14 cellular contexts compared by ENCODE assay signal in the genomic region with DNA sequence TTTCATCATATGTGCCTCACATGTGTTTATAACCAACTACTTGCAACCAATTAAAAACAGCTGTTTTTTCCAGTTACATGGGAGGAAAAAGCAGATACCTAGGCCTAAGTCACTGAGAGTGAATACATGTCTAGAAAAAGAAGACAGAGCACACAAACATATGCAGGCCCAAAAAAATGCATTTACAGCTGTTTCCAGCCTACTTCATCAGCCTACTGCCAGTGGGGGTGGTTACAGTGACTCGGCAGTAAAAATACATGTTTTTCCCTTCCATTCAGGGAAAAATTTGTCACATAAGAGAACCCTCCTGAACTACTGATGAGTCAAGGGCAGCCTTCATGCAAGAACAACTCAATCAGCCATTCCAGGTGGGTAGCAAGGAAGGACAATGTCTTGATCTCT.
A peak's percentile ranks its signal among the peaks of the same experiment; 100 is the strongest.
DNase-seq lines count a peak whose midpoint lies in the region; ATAC-seq and TF ChIP-seq lines count a peak whose summit lies in the region.
"Had no signal": no experiment of that assay in that cellular context is flagged by ENCODE, and none has a peak within 500 bp of the region (broad histone marks: within the 10 kb centered on the region; RNA-seq: fewer than 3 reads in every experiment).

No MANE protein-coding gene starts in this region.

- peak overlapping the region; percentile 19 for H2AFZ ChIP-seq in IMR-90 (replicated peaks; ENCODE audit: low read length, poor library complexity)

- H4K8ac ChIP-seq in IMR-90 (ENCODE audit: low read depth in 2 of 2, low read length in 2 of 2) = peak overlapping the region; percentile 11 to 63; a peak in 3 of 4 replicates

- no peak for TF ChIP-seq POLR2A in IMR-90 (IDR thresholded peaks at IDR 0.05; ENCODE audit: low read depth, low read length)

- no peaks in the 10 kb centered on the region for H4K20me1 ChIP-seq in IMR-90 (ENCODE audit: insufficient read depth, low read length)

- POLR2A ChIA-PET in IMR-90 (lab: Charles Lee; ENCODE audit: unreplicated experiment) = interaction anchor here (1.1 kb wide), 1 partner anchor 89 kb away, joined by 3 read pairs; no protein-coding TSS in a partner anchor

- H3K9me3 ChIP-seq in IMR-90 (ENCODE audit: control insufficient read depth, insufficient read depth, low read length) = no peaks in the 10 kb centered on the region
- H3K9me3 ChIP-seq: suprapubic skin had no signal

- H3K27me3 Mint-ChIP-seq in neural crest cell (ENCODE audit: low read depth) = no peaks in the 10 kb centered on the region
- H3K27me3 Mint-ChIP-seq: dendritic cell treated with granulocyte-macrophage colony-stimulating factor and Interleukin-4, amounts not matched to agents 40 ng/mL and 50 ng/mL, for 4 days; naive B cell had no signal

- dilution Hi-C loops in IMR-90 (cut with HindIII; ENCODE audit: low sequenced_read_pairs, unreplicated experiment) = no loop called here

- no peak overlapping the region for H3K4me3 ChIP-seq in IMR-90 (ENCODE audit: insufficient read depth, low read depth, low read length)
- no peak overlapping the region for H3K4me3 ChIP-seq in choroid plexus epithelial cell (ENCODE audit: low read depth, low read length)
- H3K4me3 ChIP-seq: suprapubic skin had no signal

- peak overlapping the region; percentile 92; the same call in 1 of the 2 replicates for H2AK5ac ChIP-seq in IMR-90 (ENCODE audit: low read depth, low read length)

- no peaks in the 10 kb centered on the region for H3K4me1 Mint-ChIP-seq in neural crest cell

- DNase-seq in Ammon's horn (ENCODE audit: low spot score) (peak; percentile 35), IMR-90 (peak; percentile 93), choroid plexus epithelial cell (ENCODE audit: low read depth) (peak; percentile 83), neural crest cell (ENCODE audit: low read depth, low spot score) (no peak), NCI-H82 (lab: John Stamatoyannopoulos, UW) (no peak), SKM-1 (lab: John Stamatoyannopoulos, UW; ENCODE audit: unreplicated experiment) (no peak)
- no peak for DNase-seq in stimulated activated CD4-positive, alpha-beta T cell treated with anti-CD3 and anti-CD28 coated beads, Interleukin-15, amount 100 ng/mL, for 24 hours
- no peak for DNase-seq in activated naive CD4-positive, alpha-beta T cell treated with anti-CD3 and anti-CD28 coated beads, Interleukin-2, amount 50 U/mL, for 72 hours (ENCODE audit: low spot score in 2 of 2)
- DNase-seq: DMS79, naive B cell, NCI-H446, SW 1271 had no signal

- no peaks in the 10 kb centered on the region for H3K9me3 Mint-ChIP-seq in neural crest cell
- H3K9me3 Mint-ChIP-seq in activated naive CD4-positive, alpha-beta T cell treated with anti-CD3 and anti-CD28 coated beads, Interleukin-2, amount 50 U/mL, for 72 hours = no peaks in the 10 kb centered on the region
- H3K9me3 Mint-ChIP-seq: dendritic cell treated with granulocyte-macrophage colony-stimulating factor and Interleukin-4, amounts not matched to agents 40 ng/mL and 50 ng/mL, for 4 days; naive B cell had no signal

- H3K27ac Mint-ChIP-seq in neural crest cell (ENCODE audit: unreplicated experiment) = peak overlapping the region; percentile 47
- H3K27ac Mint-ChIP-seq in activated naive CD4-positive, alpha-beta T cell treated with anti-CD3 and anti-CD28 coated beads, Interleukin-2, amount 50 U/mL, for 72 hours = peak overlapping the region in 1 of 2 donors; percentile 49
- H3K27ac Mint-ChIP-seq: dendritic cell treated with granulocyte-macrophage colony-stimulating factor and Interleukin-4, amounts not matched to agents 40 ng/mL and 50 ng/mL, for 4 days had no signal

- H3K79me1 ChIP-seq in IMR-90 (ENCODE audit: low read depth in 1 of 2, low read length in 2 of 2) = peaks cover 0 to 30% of the 10 kb centered on the region in 2 experiments; a peak in 3 of 4 replicates

- peak overlapping the region; percentile 49; the same call in 1 of the 2 replicates for H3K9ac ChIP-seq in IMR-90 (ENCODE audit: low read depth, low read length)

- peak overlapping the region; percentile 93 for H2BK20ac ChIP-seq in IMR-90 (ENCODE audit: low read depth, low read length)

- peaks cover 10% of the 10 kb centered on the region for H3K9me1 ChIP-seq in IMR-90 (ENCODE audit: insufficient read depth, low read length)

- CTCF ChIA-PET in IMR-90 (lab: Yijun Ruan, JAX) = interaction anchor here (0.5 kb wide), 1 partner anchor 72 kb away, joined by 3 read pairs; no protein-coding TSS in a partner anchor

- in situ Hi-C loops in IMR-90 (cut with MboI; ENCODE audit: low sequenced_read_pairs) = no loop called here

- H3K4me1 ChIP-seq in IMR-90 (ENCODE audit: control insufficient read depth, insufficient read depth, low read length) = peaks cover 9% of the 10 kb centered on the region

- peaks cover 10% of the 10 kb centered on the region for H3K36me3 ChIP-seq in IMR-90 (ENCODE audit: control insufficient read depth, insufficient read depth, low read length)

- H3K4ac ChIP-seq in IMR-90 (ENCODE audit: low read depth, low read length) = peak overlapping the region; percentile 93

- no TSS peak for BruUV-seq in IMR-90 (replicated peaks; lab: Mats Ljungman, UMichigan)

- H2BK120ac ChIP-seq in IMR-90 (ENCODE audit: low read depth, low read length) = peak overlapping the region; percentile 97

- H3K36me3 Mint-ChIP-seq in neural crest cell (ENCODE audit: low read depth) = peaks cover 6% of the 10 kb centered on the region
- H3K36me3 Mint-ChIP-seq in activated naive CD4-positive, alpha-beta T cell treated with anti-CD3 and anti-CD28 coated beads, Interleukin-2, amount 50 U/mL, for 72 hours = peaks cover 2 to 9% of the 10 kb centered on the region in 2 donors

- intact Hi-C loops in IMR-90 (cut with micrococcal nuclease) = loop anchor here (1.0 kb wide), 1 partner anchor 10 kb away; no protein-coding TSS in a partner anchor

- peak overlapping the region; percentile 97; the same call in 1 of the 2 replicates for H3K27ac ChIP-seq in IMR-90 (ENCODE audit: insufficient read depth, low read length)
- H3K27ac ChIP-seq: suprapubic skin had no signal

- no peak overlapping the region for H2AK9ac ChIP-seq in IMR-90 (replicated peaks; ENCODE audit: low read depth, low read length, poor library complexity)

- peak overlapping the region; percentile 89 for H3K18ac ChIP-seq in IMR-90 (ENCODE audit: low read depth, low read length)

- peak overlapping the region; percentile 84 for H4K91ac ChIP-seq in IMR-90 (ENCODE audit: insufficient read depth, low read depth, low read length)

- H3K56ac ChIP-seq in IMR-90 (ENCODE audit: extremely low read depth, insufficient read depth, low read length) = peak overlapping the region; percentile 51; the same call in 1 of the 2 replicates

- no peak for TF ChIP-seq RAD21 in IMR-90 (IDR thresholded peaks at IDR 0.05; ENCODE audit: low read length)

- peak overlapping the region; percentile 92; the same call in 2 of the 3 replicates for H2BK15ac ChIP-seq in IMR-90 (ENCODE audit: low read depth, low read length)

- no peaks in the 10 kb centered on the region for H3K27me3 ChIP-seq in IMR-90 (ENCODE audit: control insufficient read depth, insufficient read depth, low read length)
- H3K27me3 ChIP-seq: suprapubic skin had no signal

- H3K14ac ChIP-seq in IMR-90 (replicated peaks; ENCODE audit: low read depth, low read length) = peak overlapping the region; percentile 92

- peak overlapping the region; percentile 58 for H4K5ac ChIP-seq in IMR-90 (ENCODE audit: low read depth, low read length)

- H3K4me2 ChIP-seq in IMR-90 (ENCODE audit: low read depth, low read length) = peak overlapping the region; percentile 23

- no CpG with 5 or more reads among the region's 1 CpG for WGBS in IMR-90 (ENCODE audit: extremely low coverage in 2 of 2, insufficient read length in 1 of 2), 2 experiments

- no peak overlapping the region for H3K4me3 Mint-ChIP-seq in neural crest cell
- H3K4me3 Mint-ChIP-seq: dendritic cell treated with granulocyte-macrophage colony-stimulating factor and Interleukin-4, amounts not matched to agents 40 ng/mL and 50 ng/mL, for 4 days; naive B cell had no signal

- peak overlapping the region; percentile 96 for H2BK5ac ChIP-seq in IMR-90 (ENCODE audit: low read depth, low read length, poor library complexity, severe bottlenecking)

- ATAC-seq in IMR-90 (ENCODE audit: low read depth) = peak; percentile 92
- no peak for ATAC-seq in activated naive CD4-positive, alpha-beta T cell treated with anti-CD3 and anti-CD28 coated beads, Interleukin-2, amount 50 U/mL, for 72 hours

- TF ChIP-seq CTCF in IMR-90 (conservative IDR thresholded peaks at IDR 0.05; ENCODE audit: low read depth, low read length) (no peak), choroid plexus epithelial cell (conservative IDR thresholded peaks at IDR 0.05; ENCODE audit: low read depth, low read length) (no peak), neural crest cell (conservative IDR thresholded peaks at IDR 0.05) (no peak)

- H3K23ac ChIP-seq in IMR-90 (ENCODE audit: low read depth, low read length) = peak overlapping the region; percentile 93

TF ChIP-seq in IMR-90, 13 proteins besides CTCF, POLR2A, EP300 and RAD21:
- TF ChIP-seq NFE2L2 (IDR thresholded peaks at IDR 0.05; ENCODE audit: low read depth, low read length) (peak; percentile 98), CEBPB (IDR thresholded peaks at IDR 0.05; ENCODE audit: low read depth, low read length) (peak; percentile 16; the same call in 1 of the 2 replicates), MAFK (IDR thresholded peaks at IDR 0.05; ENCODE audit: low read depth, low read length) (peak; percentile 90)
- TF ChIP-seq, protein P1, sequence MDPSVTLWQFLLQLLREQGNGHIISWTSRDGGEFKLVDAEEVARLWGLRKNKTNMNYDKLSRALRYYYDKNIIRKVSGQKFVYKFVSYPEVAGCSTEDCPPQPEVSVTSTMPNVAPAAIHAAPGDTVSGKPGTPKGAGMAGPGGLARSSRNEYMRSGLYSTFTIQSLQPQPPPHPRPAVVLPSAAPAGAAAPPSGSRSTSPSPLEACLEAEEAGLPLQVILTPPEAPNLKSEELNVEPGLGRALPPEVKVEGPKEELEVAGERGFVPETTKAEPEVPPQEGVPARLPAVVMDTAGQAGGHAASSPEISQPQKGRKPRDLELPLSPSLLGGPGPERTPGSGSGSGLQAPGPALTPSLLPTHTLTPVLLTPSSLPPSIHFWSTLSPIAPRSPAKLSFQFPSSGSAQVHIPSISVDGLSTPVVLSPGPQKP (IDR thresholded peaks at IDR 0.05; ENCODE audit: borderline replicate concordance, low read depth, low read length) = no peak

Comparison
In these comparisons a context has a peak if more than half of its experiments do, and no peak if none do; other contexts are left out.
1. DNase-seq: peak in Ammon's horn (single experiment), IMR-90 (single experiment) and choroid plexus epithelial cell (single experiment); none in neural crest cell (single experiment), NCI-H82 (single experiment), stimulated activated CD4-positive, alpha-beta T cell treated with anti-CD3 and anti-CD28 coated beads, Interleukin-15, amount 100 ng/mL, for 24 hours (single experiment), SKM-1 (single experiment) and activated naive CD4-positive, alpha-beta T cell treated with anti-CD3 and anti-CD28 coated beads, Interleukin-2, amount 50 U/mL, for 72 hours (0 of 2).